1 cellular context compared by ENCODE assay signal in the genomic region with DNA sequence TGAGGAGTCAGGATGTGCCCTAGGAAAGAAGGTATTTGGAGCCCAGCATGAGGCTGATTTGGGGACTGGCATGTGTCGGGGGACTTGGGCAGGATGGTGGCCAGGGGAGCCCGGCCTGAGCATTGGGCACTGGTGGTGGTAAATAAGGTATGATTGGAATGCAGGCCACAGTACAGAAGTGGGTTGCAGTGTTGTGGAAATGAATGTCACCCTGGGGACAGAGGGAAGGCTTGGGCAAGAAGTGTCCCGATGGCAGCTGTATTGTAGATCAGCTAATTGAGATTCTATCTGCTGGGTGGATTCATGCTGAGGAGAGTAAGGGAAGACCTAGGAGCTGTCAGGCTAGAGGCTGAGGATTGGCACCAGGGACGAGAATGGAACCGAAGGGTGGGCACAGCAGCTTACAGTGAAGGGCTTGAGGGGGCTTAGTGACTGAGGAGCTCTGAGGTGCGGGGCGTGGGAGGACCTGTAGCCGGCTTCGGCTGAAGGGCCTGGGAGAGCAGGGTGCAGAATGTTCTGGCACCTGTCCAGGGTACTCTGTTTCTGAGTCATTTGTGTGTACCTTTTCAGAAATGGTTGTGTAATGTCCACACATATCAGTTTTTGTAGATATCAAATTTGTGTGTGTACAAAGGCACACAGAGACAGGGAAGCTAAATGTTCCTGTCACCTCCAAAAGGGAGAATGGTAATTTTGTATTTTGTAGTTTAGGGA.
TF ChIP-seq lines count a peak whose summit lies in the region.

No MANE protein-coding gene starts in this region.

TF ChIP-seq in HepG2, 621 proteins besides CTCF, POLR2A, EP300 and RAD21 (continued from another document):
- no peak for TF ChIP-seq ZBTB21 (CRISPR knock-in tag; IDR thresholded peaks at IDR 0.05)
- no peak for TF ChIP-seq KLF16 (CRISPR knock-in tag; IDR thresholded peaks at IDR 0.05)
- TF ChIP-seq, protein P1, sequence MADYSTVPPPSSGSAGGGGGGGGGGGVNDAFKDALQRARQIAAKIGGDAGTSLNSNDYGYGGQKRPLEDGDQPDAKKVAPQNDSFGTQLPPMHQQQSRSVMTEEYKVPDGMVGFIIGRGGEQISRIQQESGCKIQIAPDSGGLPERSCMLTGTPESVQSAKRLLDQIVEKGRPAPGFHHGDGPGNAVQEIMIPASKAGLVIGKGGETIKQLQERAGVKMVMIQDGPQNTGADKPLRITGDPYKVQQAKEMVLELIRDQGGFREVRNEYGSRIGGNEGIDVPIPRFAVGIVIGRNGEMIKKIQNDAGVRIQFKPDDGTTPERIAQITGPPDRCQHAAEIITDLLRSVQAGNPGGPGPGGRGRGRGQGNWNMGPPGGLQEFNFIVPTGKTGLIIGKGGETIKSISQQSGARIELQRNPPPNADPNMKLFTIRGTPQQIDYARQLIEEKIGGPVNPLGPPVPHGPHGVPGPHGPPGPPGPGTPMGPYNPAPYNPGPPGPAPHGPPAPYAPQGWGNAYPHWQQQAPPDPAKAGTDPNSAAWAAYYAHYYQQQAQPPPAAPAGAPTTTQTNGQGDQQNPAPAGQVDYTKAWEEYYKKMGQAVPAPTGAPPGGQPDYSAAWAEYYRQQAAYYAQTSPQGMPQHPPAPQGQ (CRISPR knock-in tag; IDR thresholded peaks at IDR 0.05; ENCODE audit: borderline replicate concordance), result no peak
- TF ChIP-seq ZNF746 (CRISPR knock-in tag; IDR thresholded peaks at IDR 0.05), result no peak
- TF ChIP-seq SALL1 (CRISPR knock-in tag; IDR thresholded peaks at IDR 0.05), result peak; percentile 67
- TF ChIP-seq TBX3 (IDR thresholded peaks at IDR 0.05; ENCODE audit: borderline replicate concordance), result no peak
- TF ChIP-seq, protein P2, sequence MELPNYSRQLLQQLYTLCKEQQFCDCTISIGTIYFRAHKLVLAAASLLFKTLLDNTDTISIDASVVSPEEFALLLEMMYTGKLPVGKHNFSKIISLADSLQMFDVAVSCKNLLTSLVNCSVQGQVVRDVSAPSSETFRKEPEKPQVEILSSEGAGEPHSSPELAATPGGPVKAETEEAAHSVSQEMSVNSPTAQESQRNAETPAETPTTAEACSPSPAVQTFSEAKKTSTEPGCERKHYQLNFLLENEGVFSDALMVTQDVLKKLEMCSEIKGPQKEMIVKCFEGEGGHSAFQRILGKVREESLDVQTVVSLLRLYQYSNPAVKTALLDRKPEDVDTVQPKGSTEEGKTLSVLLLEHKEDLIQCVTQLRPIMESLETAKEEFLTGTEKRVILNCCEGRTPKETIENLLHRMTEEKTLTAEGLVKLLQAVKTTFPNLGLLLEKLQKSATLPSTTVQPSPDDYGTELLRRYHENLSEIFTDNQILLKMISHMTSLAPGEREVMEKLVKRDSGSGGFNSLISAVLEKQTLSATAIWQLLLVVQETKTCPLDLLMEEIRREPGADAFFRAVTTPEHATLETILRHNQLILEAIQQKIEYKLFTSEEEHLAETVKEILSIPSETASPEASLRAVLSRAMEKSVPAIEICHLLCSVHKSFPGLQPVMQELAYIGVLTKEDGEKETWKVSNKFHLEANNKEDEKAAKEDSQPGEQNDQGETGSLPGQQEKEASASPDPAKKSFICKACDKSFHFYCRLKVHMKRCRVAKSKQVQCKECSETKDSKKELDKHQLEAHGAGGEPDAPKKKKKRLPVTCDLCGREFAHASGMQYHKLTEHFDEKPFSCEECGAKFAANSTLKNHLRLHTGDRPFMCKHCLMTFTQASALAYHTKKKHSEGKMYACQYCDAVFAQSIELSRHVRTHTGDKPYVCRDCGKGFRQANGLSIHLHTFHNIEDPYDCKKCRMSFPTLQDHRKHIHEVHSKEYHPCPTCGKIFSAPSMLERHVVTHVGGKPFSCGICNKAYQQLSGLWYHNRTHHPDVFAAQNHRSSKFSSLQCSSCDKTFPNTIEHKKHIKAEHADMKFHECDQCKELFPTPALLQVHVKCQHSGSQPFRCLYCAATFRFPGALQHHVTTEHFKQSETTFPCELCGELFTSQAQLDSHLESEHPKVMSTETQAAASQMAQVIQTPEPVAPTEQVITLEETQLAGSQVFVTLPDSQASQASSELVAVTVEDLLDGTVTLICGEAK (IDR thresholded peaks at IDR 0.05), result no peak
- TF ChIP-seq, protein P2 (CRISPR knock-in tag; IDR thresholded peaks at IDR 0.05), result no peak
- no peak for TF ChIP-seq ZNF232 (CRISPR knock-in tag; IDR thresholded peaks at IDR 0.05; ENCODE audit: borderline replicate concordance)
- no peak for TF ChIP-seq CBX5 (CRISPR knock-in tag; IDR thresholded peaks at IDR 0.05; ENCODE audit: borderline replicate concordance)
- TF ChIP-seq, protein P3, sequence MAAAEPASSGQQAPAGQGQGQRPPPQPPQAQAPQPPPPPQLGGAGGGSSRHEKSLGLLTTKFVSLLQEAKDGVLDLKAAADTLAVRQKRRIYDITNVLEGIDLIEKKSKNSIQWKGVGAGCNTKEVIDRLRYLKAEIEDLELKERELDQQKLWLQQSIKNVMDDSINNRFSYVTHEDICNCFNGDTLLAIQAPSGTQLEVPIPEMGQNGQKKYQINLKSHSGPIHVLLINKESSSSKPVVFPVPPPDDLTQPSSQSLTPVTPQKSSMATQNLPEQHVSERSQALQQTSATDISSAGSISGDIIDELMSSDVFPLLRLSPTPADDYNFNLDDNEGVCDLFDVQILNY (CRISPR knock-in tag; conservative IDR thresholded peaks at IDR 0.05), result no peak
- no peak for TF ChIP-seq MAFG (CRISPR knock-in tag; IDR thresholded peaks at IDR 0.05)
